ENCODE assay signal across 1 cellular context in the genomic region with DNA sequence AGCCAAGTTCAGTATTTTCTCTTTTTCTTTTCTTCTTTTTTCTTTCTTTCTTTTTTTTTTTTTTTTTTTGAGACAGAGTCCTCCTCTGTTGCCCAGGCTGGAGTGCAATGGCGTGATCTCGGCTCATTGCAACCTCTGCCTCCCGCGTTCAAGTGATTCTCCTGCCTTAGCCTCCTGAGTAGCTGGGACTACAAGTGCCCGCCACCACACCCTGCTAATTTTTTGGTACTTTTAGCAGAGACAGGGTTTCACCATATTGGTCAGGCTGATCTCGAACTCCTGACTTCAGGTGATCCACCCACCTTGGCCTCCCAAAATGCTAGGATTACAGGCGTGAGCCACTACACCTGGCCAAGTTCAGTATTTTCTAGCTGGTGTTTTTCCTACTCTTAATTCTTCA. TPM values are rescaled to one million over a fixed set of nuclear protein-coding genes. Genes with fewer than 3 reads are reported as not detected.
"Had no signal": no experiment of that assay in that cellular context is flagged by ENCODE, and none has a peak within 500 bp of the region (broad histone marks: within the 10 kb centered on the region; RNA-seq: fewer than 3 reads in every experiment).

No MANE protein-coding gene starts in this region.

RNA-seq across cellular contexts. Expression of a gene that starts 4.3 kb away (rescaled TPM):
- total RNA-seq: HT1080 had no signal
